22 cellular contexts compared by ENCODE assay signal in the genomic region with DNA sequence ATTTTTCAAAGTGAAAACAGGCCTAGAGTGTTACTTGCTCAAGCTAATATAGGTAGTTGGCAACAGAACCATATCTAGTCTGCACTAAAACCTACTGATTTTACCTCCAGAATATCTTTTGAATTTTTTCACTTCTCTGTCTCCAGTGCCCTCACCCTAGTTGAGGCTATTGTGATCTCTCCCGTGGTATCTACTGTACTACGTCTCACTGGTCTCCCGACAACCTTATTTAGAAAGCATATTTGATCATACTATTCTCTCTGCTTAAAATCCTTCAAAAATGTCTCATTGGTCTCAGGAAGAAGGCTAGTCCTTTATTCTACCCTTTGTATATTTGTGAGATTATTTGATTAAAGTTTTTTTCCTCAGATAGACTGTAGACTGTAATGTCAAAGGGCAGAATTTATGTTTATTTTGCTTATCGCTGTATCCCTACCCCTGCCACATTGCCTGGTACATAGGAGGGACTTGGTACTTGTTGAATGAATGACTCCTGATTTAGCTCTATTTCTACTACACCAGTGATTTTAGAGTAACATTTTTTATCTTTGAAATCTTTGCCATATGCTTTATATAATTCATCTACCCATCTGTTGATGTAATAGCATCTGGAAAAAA.
A peak's percentile ranks its signal among the peaks of the same experiment; 100 is the strongest.
DNase-seq lines count a peak whose midpoint lies in the region; ATAC-seq and TF ChIP-seq lines count a peak whose summit lies in the region.
"Had no signal": no experiment of that assay in that cellular context is flagged by ENCODE, and none has a peak within 500 bp of the region (broad histone marks: within the 10 kb centered on the region; RNA-seq: fewer than 3 reads in every experiment).

No MANE protein-coding gene starts in this region.

- peaks cover 9% of the 10 kb centered on the region for H3K36me3 Mint-ChIP-seq in activated naive CD4-positive, alpha-beta T cell treated with anti-CD3 and anti-CD28 coated beads, Interleukin-2, amount 50 U/mL, for 24 hours
- no peaks in the 10 kb centered on the region for H3K36me3 Mint-ChIP-seq in activated naive CD4-positive, alpha-beta T cell treated with anti-CD3 and anti-CD28 coated beads, Interleukin-2, amount 50 U/mL, for 72 hours
- no peaks in the 10 kb centered on the region for H3K36me3 Mint-ChIP-seq in WTC11
- H3K36me3 Mint-ChIP-seq: CD14-positive monocyte had no signal

- POLR2A ChIA-PET in WTC11 (lab: Charles Lee), result no interaction called here

- no peak for DNase-seq in activated naive CD4-positive, alpha-beta T cell treated with anti-CD3 and anti-CD28 coated beads, Interleukin-2, amount 50 U/mL, for 72 hours (ENCODE audit: low spot score in 2 of 2)
- peak; percentile 4 for DNase-seq in HuH-7 (ENCODE audit: low spot score)
- DNase-seq in middle frontal gyrus (ENCODE audit: extremely low spot score, low spot score), result peak; percentile 30
- DNase-seq in WTC11 (ENCODE audit: low spot score), result no peak
- DNase-seq: DMS79; GOT3; HCEC 1CT; MG63; NCI-H1417; NCI-H187 treated with DMSO at 0.1 percent for 48 hours; NCI-H2107; NCI-H2227 treated with DMSO at 0.1 percent for 48 hours; NCI-H510A; NK-92 treated with Interleukin-12 subunit alpha and Interleukin-12 subunit beta, amount 100 ng/mL, for 24 hours; SIG-M5; SK-N-SH had no signal

- no peak overlapping the region for H3K4me3 Mint-ChIP-seq in activated naive CD4-positive, alpha-beta T cell treated with anti-CD3 and anti-CD28 coated beads, Interleukin-2, amount 50 U/mL, for 24 hours
- no peak overlapping the region for H3K4me3 Mint-ChIP-seq in WTC11
- H3K4me3 Mint-ChIP-seq: B cell, CD14-positive monocyte had no signal

- no peaks in the 10 kb centered on the region for H3K9me3 Mint-ChIP-seq in activated naive CD4-positive, alpha-beta T cell treated with anti-CD3 and anti-CD28 coated beads, Interleukin-2, amount 50 U/mL, for 24 hours
- no peaks in the 10 kb centered on the region for H3K9me3 Mint-ChIP-seq in activated naive CD4-positive, alpha-beta T cell treated with anti-CD3 and anti-CD28 coated beads, Interleukin-2, amount 50 U/mL, for 72 hours
- no peaks in the 10 kb centered on the region for H3K9me3 Mint-ChIP-seq in WTC11

- peak overlapping the region; percentile 8 for H3K27ac Mint-ChIP-seq in activated naive CD4-positive, alpha-beta T cell treated with anti-CD3 and anti-CD28 coated beads, Interleukin-2, amount 50 U/mL, for 24 hours
- H3K27ac Mint-ChIP-seq in activated naive CD4-positive, alpha-beta T cell treated with anti-CD3 and anti-CD28 coated beads, Interleukin-2, amount 50 U/mL, for 72 hours, result no peak overlapping the region
- H3K27ac Mint-ChIP-seq in WTC11, result no peak overlapping the region
- H3K27ac Mint-ChIP-seq: B cell, CD14-positive monocyte had no signal

- no peak for TF ChIP-seq CTCF in WTC11 (IDR thresholded peaks at IDR 0.05)

- ATAC-seq in activated naive CD4-positive, alpha-beta T cell treated with anti-CD3 and anti-CD28 coated beads, Interleukin-2, amount 50 U/mL, for 72 hours, result no peak
- ATAC-seq in WTC11, result no peak
- ATAC-seq in HG02884 (IDR thresholded peaks at IDR 0.05; ENCODE audit: unreplicated experiment), result no peak
- no peak for ATAC-seq in HG03460 (IDR thresholded peaks at IDR 0.05; ENCODE audit: unreplicated experiment)
- ATAC-seq: Panc1 had no signal

- H3K4me1 Mint-ChIP-seq in activated naive CD4-positive, alpha-beta T cell treated with anti-CD3 and anti-CD28 coated beads, Interleukin-2, amount 50 U/mL, for 24 hours, result peaks cover 27% of the 10 kb centered on the region
- H3K4me1 Mint-ChIP-seq in WTC11, result no peaks in the 10 kb centered on the region

- CTCF ChIA-PET in WTC11 (lab: Charles Lee), result interaction anchor here (1.6 kb wide), 1 partner anchor 13 kb away, joined by 3 read pairs; no protein-coding TSS in a partner anchor

- no peaks in the 10 kb centered on the region for H3K27me3 Mint-ChIP-seq in activated naive CD4-positive, alpha-beta T cell treated with anti-CD3 and anti-CD28 coated beads, Interleukin-2, amount 50 U/mL, for 24 hours
- no peaks in the 10 kb centered on the region for H3K27me3 Mint-ChIP-seq in WTC11 (ENCODE audit: low read depth)
- H3K27me3 Mint-ChIP-seq: B cell had no signal

TF ChIP-seq in WTC11, 78 proteins besides CTCF, POLR2A, EP300 and RAD21 (continues in another document):
- TF ChIP-seq ZNF671 (CRISPR knock-in tag; IDR thresholded peaks at IDR 0.05), result no peak
- no peak for TF ChIP-seq NFATC4 (CRISPR knock-in tag; IDR thresholded peaks at IDR 0.05)
- TF ChIP-seq ELF4 (CRISPR knock-in tag; IDR thresholded peaks at IDR 0.05; ENCODE audit: low read depth), result no peak
- no peak for TF ChIP-seq RELA (CRISPR knock-in tag; IDR thresholded peaks at IDR 0.05; ENCODE audit: borderline replicate concordance)
- TF ChIP-seq, protein P1, sequence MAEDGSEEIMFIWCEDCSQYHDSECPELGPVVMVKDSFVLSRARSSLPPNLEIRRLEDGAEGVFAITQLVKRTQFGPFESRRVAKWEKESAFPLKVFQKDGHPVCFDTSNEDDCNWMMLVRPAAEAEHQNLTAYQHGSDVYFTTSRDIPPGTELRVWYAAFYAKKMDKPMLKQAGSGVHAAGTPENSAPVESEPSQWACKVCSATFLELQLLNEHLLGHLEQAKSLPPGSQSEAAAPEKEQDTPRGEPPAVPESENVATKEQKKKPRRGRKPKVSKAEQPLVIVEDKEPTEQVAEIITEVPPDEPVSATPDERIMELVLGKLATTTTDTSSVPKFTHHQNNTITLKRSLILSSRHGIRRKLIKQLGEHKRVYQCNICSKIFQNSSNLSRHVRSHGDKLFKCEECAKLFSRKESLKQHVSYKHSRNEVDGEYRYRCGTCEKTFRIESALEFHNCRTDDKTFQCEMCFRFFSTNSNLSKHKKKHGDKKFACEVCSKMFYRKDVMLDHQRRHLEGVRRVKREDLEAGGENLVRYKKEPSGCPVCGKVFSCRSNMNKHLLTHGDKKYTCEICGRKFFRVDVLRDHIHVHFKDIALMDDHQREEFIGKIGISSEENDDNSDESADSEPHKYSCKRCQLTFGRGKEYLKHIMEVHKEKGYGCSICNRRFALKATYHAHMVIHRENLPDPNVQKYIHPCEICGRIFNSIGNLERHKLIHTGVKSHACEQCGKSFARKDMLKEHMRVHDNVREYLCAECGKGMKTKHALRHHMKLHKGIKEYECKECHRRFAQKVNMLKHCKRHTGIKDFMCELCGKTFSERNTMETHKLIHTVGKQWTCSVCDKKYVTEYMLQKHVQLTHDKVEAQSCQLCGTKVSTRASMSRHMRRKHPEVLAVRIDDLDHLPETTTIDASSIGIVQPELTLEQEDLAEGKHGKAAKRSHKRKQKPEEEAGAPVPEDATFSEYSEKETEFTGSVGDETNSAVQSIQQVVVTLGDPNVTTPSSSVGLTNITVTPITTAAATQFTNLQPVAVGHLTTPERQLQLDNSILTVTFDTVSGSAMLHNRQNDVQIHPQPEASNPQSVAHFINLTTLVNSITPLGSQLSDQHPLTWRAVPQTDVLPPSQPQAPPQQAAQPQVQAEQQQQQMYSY (CRISPR knock-in tag; IDR thresholded peaks at IDR 0.05), result no peak
- TF ChIP-seq PRRX2 (CRISPR knock-in tag; IDR thresholded peaks at IDR 0.05), result no peak
- TF ChIP-seq, protein P2, sequence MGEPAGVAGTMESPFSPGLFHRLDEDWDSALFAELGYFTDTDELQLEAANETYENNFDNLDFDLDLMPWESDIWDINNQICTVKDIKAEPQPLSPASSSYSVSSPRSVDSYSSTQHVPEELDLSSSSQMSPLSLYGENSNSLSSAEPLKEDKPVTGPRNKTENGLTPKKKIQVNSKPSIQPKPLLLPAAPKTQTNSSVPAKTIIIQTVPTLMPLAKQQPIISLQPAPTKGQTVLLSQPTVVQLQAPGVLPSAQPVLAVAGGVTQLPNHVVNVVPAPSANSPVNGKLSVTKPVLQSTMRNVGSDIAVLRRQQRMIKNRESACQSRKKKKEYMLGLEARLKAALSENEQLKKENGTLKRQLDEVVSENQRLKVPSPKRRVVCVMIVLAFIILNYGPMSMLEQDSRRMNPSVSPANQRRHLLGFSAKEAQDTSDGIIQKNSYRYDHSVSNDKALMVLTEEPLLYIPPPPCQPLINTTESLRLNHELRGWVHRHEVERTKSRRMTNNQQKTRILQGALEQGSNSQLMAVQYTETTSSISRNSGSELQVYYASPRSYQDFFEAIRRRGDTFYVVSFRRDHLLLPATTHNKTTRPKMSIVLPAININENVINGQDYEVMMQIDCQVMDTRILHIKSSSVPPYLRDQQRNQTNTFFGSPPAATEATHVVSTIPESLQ (CRISPR knock-in tag; IDR thresholded peaks at IDR 0.05), result no peak
- TF ChIP-seq, protein P3, sequence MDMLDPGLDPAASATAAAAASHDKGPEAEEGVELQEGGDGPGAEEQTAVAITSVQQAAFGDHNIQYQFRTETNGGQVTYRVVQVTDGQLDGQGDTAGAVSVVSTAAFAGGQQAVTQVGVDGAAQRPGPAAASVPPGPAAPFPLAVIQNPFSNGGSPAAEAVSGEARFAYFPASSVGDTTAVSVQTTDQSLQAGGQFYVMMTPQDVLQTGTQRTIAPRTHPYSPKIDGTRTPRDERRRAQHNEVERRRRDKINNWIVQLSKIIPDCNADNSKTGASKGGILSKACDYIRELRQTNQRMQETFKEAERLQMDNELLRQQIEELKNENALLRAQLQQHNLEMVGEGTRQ (CRISPR knock-in tag; IDR thresholded peaks at IDR 0.05), result no peak
- TF ChIP-seq, protein P4, sequence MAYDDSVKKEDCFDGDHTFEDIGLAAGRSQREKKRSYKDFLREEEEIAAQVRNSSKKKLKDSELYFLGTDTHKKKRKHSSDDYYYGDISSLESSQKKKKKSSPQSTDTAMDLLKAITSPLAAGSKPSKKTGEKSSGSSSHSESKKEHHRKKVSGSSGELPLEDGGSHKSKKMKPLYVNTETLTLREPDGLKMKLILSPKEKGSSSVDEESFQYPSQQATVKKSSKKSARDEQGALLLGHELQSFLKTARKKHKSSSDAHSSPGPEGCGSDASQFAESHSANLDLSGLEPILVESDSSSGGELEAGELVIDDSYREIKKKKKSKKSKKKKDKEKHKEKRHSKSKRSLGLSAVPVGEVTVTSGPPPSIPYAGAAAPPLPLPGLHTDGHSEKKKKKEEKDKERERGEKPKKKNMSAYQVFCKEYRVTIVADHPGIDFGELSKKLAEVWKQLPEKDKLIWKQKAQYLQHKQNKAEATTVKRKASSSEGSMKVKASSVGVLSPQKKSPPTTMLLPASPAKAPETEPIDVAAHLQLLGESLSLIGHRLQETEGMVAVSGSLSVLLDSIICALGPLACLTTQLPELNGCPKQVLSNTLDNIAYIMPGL (CRISPR knock-in tag; IDR thresholded peaks at IDR 0.05), result no peak
- TF ChIP-seq JAZF1 (CRISPR knock-in tag; IDR thresholded peaks at IDR 0.05), result no peak

Comparison
In these comparisons a context has a peak if more than half of its experiments do, and no peak if none do; other contexts are left out.
1. DNase-seq: peak in HuH-7 (single experiment) and middle frontal gyrus (single experiment); none in activated naive CD4-positive, alpha-beta T cell treated with anti-CD3 and anti-CD28 coated beads, Interleukin-2, amount 50 U/mL, for 72 hours (0 of 2) and WTC11 (single experiment).